27 cellular contexts compared by ENCODE assay signal in the genomic region with DNA sequence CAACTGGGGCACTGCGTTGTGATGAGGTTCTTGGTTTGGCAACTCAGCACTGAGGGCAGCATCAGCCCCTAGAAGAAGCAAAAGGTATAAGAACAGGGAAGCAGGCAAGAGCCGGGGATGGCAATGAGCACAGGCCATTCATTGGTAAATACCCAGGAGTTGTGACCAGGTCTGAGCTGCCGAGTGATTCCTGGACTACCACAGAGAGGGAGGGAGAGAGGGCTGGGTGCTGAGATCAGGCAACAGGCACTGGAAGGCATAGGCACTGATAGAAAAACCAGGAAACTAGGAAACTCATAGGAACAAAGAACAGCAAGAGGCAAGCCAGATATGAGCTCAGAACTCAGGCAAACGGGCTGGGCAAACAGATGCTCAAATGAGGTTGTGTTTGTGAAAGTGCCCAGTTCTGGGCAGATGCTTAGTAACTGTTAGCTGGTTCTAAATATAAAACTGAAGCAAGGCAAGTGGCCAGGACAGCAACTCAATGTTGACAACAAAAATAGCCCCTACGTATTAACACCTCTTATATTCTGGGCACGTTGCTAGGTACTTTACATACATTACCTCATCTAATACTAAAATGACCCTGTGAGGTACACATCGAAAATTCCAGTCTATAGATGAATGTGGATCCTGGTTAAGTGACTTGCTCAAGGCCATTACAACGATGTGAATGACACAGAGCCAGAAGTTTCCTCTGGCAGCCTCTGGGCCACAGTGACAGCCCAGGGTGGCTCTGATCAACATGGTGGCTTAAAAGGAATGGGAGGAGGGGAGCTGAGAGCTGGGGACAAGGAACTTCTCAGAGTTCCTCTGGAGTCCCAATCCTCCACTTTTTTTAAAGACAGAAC.
DNase-seq lines count a peak whose midpoint lies in the region; FAIRE-seq and TF ChIP-seq lines count a peak whose summit lies in the region.
"Had no signal": no experiment of that assay in that cellular context is flagged by ENCODE, and none has a peak within 500 bp of the region (broad histone marks: within the 10 kb centered on the region; RNA-seq: fewer than 3 reads in every experiment).

No MANE protein-coding gene starts in this region.

- H3K4me1 ChIP-seq in small intestine (ENCODE audit: control insufficient read depth in 2 of 2, insufficient read depth in 1 of 2, low read depth in 1 of 2, low read length in 1 of 2) = no peaks in the 10 kb centered on the region
- H3K4me1 ChIP-seq: BE2C had no signal

- H3K27ac Mint-ChIP-seq in activated naive CD4-positive, alpha-beta T cell treated with anti-CD3 and anti-CD28 coated beads, Interleukin-2, amount 10 ng/mL, durations not matched to agents 7 days and 5 days = peak overlapping the region; percentile 25
- no peak overlapping the region for H3K27ac Mint-ChIP-seq in HFFc6
- H3K27ac Mint-ChIP-seq: activated T-helper 2 cell treated with anti-CD3 and anti-CD28 coated beads, Interferon-gamma antibody, Interleukin-2, Interleukin-4, amounts not matched to agents 10 μg/mL and 5 μg/mL and 100 μg/mL, durations not matched to agents 14 hours and 24 hours and 36 hours; progenitor cell of endocrine pancreas; type B pancreatic cell had no signal

- H3K9me3 Mint-ChIP-seq in activated naive CD4-positive, alpha-beta T cell treated with anti-CD3 and anti-CD28 coated beads, Interleukin-2, amount 10 ng/mL, durations not matched to agents 7 days and 5 days = peaks cover 2% of the 10 kb centered on the region
- no peaks in the 10 kb centered on the region for H3K9me3 Mint-ChIP-seq in HFFc6

- H3K27ac ChIP-seq in small intestine (ENCODE audit: low read depth in 1 of 2, low read length in 1 of 2) = no peak overlapping the region
- H3K27ac ChIP-seq: skin epidermis had no signal

- H3K27me3 ChIP-seq in bronchial epithelial cell (ENCODE audit: control insufficient read depth, insufficient read depth, low read length) (no peaks in the 10 kb centered on the region), small intestine (ENCODE audit: control insufficient read depth in 2 of 2, insufficient read depth in 2 of 2, low read length in 2 of 2) (no peaks in the 10 kb centered on the region)

- H3K36me3 ChIP-seq in bronchial epithelial cell (ENCODE audit: control insufficient read depth, insufficient read depth, low read length) = no peaks in the 10 kb centered on the region
- no peaks in the 10 kb centered on the region for H3K36me3 ChIP-seq in small intestine (ENCODE audit: control insufficient read depth in 2 of 2, insufficient read depth in 2 of 2, low read length in 2 of 2)
- H3K36me3 ChIP-seq: BE2C had no signal

- FAIRE-seq in bronchial epithelial cell (lab: Jason Lieb, UNC) (peak; percentile 23), small intestine (lab: Jason Lieb, UNC) (no peak)
- FAIRE-seq: A204.1 had no signal

- H3K4me3 Mint-ChIP-seq in activated naive CD4-positive, alpha-beta T cell treated with anti-CD3 and anti-CD28 coated beads, Interleukin-2, amount 10 ng/mL, durations not matched to agents 7 days and 5 days = no peak overlapping the region
- H3K4me3 Mint-ChIP-seq in HFFc6 = no peak overlapping the region
- H3K4me3 Mint-ChIP-seq: naive thymus-derived CD8-positive, alpha-beta T cell; type B pancreatic cell had no signal

- H3K4me1 Mint-ChIP-seq in activated naive CD4-positive, alpha-beta T cell treated with anti-CD3 and anti-CD28 coated beads, Interleukin-2, amount 10 ng/mL, durations not matched to agents 7 days and 5 days = no peaks in the 10 kb centered on the region
- no peaks in the 10 kb centered on the region for H3K4me1 Mint-ChIP-seq in HFFc6 (ENCODE audit: low read depth)

- no peak overlapping the region for H3K4me3 ChIP-seq in bronchial epithelial cell (ENCODE audit: low read depth, low read length)
- H3K4me3 ChIP-seq in small intestine (ENCODE audit: low read depth in 1 of 2, low read length in 2 of 2) = no peak overlapping the region
- H3K4me3 ChIP-seq: skin epidermis had no signal

- no peaks in the 10 kb centered on the region for H3K9me3 ChIP-seq in small intestine (ENCODE audit: control insufficient read depth, low read depth)
- H3K9me3 ChIP-seq: BE2C, SK-N-SH had no signal

- no peak for TF ChIP-seq CTCF in bronchial epithelial cell (IDR thresholded peaks at IDR 0.05; ENCODE audit: insufficient read depth, low read length, severe bottlenecking)
- no peak for TF ChIP-seq CTCF in HFFc6 (IDR thresholded peaks at IDR 0.05)

- CTCF ChIA-PET in activated naive CD4-positive, alpha-beta T cell treated with anti-CD3 and anti-CD28 coated beads, Interleukin-2, amount 10 ng/mL, durations not matched to agents 7 days and 5 days (lab: Charles Lee) = no interaction called here

- peaks cover 32% of the 10 kb centered on the region for H3K36me3 Mint-ChIP-seq in activated naive CD4-positive, alpha-beta T cell treated with anti-CD3 and anti-CD28 coated beads, Interleukin-2, amount 10 ng/mL, durations not matched to agents 7 days and 5 days
- no peaks in the 10 kb centered on the region for H3K36me3 Mint-ChIP-seq in HFFc6 (ENCODE audit: low read depth)

- 66 to 77% (median 73%) methylated on average over 8 of the region's 8 CpGs for WGBS in small intestine, 3 donors

- no peak for TF ChIP-seq POLR2A in erythroblast (IDR thresholded peaks at IDR 0.05; ENCODE audit: low read length)

- DNase-seq in activated naive CD4-positive, alpha-beta T cell treated with anti-CD3 and anti-CD28 coated beads, Interleukin-2, amount 10 ng/mL, durations not matched to agents 7 days and 5 days = no peak
- no peak for DNase-seq in activated naive CD4-positive, alpha-beta T cell treated with anti-CD3 and anti-CD28 coated beads, Interleukin-2, amount 50 U/mL, for 16 hours
- DNase-seq in bronchial epithelial cell (ENCODE audit: low read depth) (no peak), middle frontal gyrus (ENCODE audit: extremely low spot score, low spot score) (peak; percentile 14), superior temporal gyrus (ENCODE audit: extremely low spot score) (peak; percentile 62), small intestine (no peak), HFFc6 (no peak), erythroblast (lab: John Stamatoyannopoulos, UW) (no peak)
- DNase-seq: activated CD4-positive, alpha-beta T cell treated with anti-CD3 and anti-CD28 coated beads, Interleukin-2, amount 50 U/mL, for 4 hours; activated CD8-positive, alpha-beta memory T cell treated with anti-CD3 and anti-CD28 coated beads, Interleukin-2, amount 50 U/mL, for 4 hours; BE2C; COR-L47; GOT3; left colon; MV-4-11; NCI-H187; NCI-H446 treated with DMSO at 0.1 percent for 48 hours; RPMI8226; SK-N-SH; stimulated activated CD4-positive, alpha-beta T cell treated with anti-CD3 and anti-CD28 coated beads, Interleukin-2, amount 100 ng/mL, for 48 hours; stimulated activated naive CD4-positive, alpha-beta T cell treated with Interleukin-2 at 50 U/mL for 16 hours had no signal

- H3K27me3 Mint-ChIP-seq in activated naive CD4-positive, alpha-beta T cell treated with anti-CD3 and anti-CD28 coated beads, Interleukin-2, amount 10 ng/mL, durations not matched to agents 7 days and 5 days = no peaks in the 10 kb centered on the region
- H3K27me3 Mint-ChIP-seq in HFFc6 (ENCODE audit: insufficient read depth) = peaks cover 19% of the 10 kb centered on the region
- H3K27me3 Mint-ChIP-seq: naive thymus-derived CD8-positive, alpha-beta T cell had no signal

Comparison
In these comparisons a context has a peak if more than half of its experiments do, and no peak if none do; other contexts are left out.
1. DNase-seq: peak in middle frontal gyrus (single experiment) and superior temporal gyrus (single experiment); none in activated naive CD4-positive, alpha-beta T cell treated with anti-CD3 and anti-CD28 coated beads, Interleukin-2, amount 10 ng/mL, durations not matched to agents 7 days and 5 days (single experiment), activated naive CD4-positive, alpha-beta T cell treated with anti-CD3 and anti-CD28 coated beads, Interleukin-2, amount 50 U/mL, for 16 hours (single experiment), bronchial epithelial cell (single experiment), small intestine (single experiment), HFFc6 (single experiment) and erythroblast (0 of 2).